8 cellular contexts compared by ENCODE assay signal in genomic region chr4:88523325-88524129, GRCh38. TPM values are rescaled to one million over a fixed set of nuclear protein-coding genes. Genes with fewer than 3 reads are reported as not detected.
DNase-seq lines count a peak whose midpoint lies in the region; ATAC-seq and TF ChIP-seq lines count a peak whose summit lies in the region.

TSS of gene PYURF (minus strand) at chr4:88523776. CDS start at chr4:88523700, 76 bp downstream.

- under 1% methylated on average over 68 of the region's 68 CpGs for WGBS in right cardiac atrium

- H3K36me3 ChIP-seq in ascending aorta: peaks cover 8 to 13% of the 10 kb centered on the region in 2 donors
- no peaks in the 10 kb centered on the region for H3K36me3 ChIP-seq in uterus

- TF ChIP-seq CTCF in ascending aorta (IDR thresholded peaks at IDR 0.05): peak in 1 of 3 experiments; percentile 5
- peak in 1 of 4 experiments; percentile 15 for TF ChIP-seq CTCF in uterus (IDR thresholded peaks at IDR 0.05)

- intact Hi-C loops in T-helper 2 cell treated with Interferon-gamma antibody and Interleukin-4, amounts not matched to agents 100 ng/mL and 5 ng/mL, for 36 hours (cut with micrococcal nuclease): loop anchor here (1.0 to 10.0 kb wide), 6 partner anchors 66 to 771 kb away; partner anchors contain the start of genes HERC3, HERC5, PKD2 and PPM1K
- intact Hi-C loops in ascending aorta (cut with DNase I) (loop anchor here (1.0 to 10.0 kb wide), 7 partner anchors 66 to 1589 kb away; partner anchors contain the start of genes AFF1, HERC3, HERC5 and PKD2), right cardiac atrium (cut with DNase I) (no loop called here), uterus (cut with DNase I; ENCODE audit: low total_unique reads) (no loop called here)

- ATAC-seq in GM18505 (IDR thresholded peaks at IDR 0.05; ENCODE audit: unreplicated experiment) (peak; percentile 85), HG02943 (IDR thresholded peaks at IDR 0.05; ENCODE audit: low read depth, unreplicated experiment) (peak; percentile 59), right cardiac atrium (peak; percentile 98 to 99)

- peak; percentile 65 to 96 for DNase-seq in NCI-H187 (lab: John Stamatoyannopoulos, UW)
- peak; percentile 88 to 99 for DNase-seq in ascending aorta (ENCODE audit: low spot score in 2 of 2)
- DNase-seq in right cardiac atrium: peak; percentile 98 to 99 (median 98)
- peak; percentile 93 for DNase-seq in putamen (ENCODE audit: low spot score)
- peak; percentile 94 to 96 for DNase-seq in uterus

- TF ChIP-seq POLR2A in GM18505 (IDR thresholded peaks at IDR 0.05; ENCODE audit: borderline replicate concordance, extremely low read depth, insufficient read depth, insufficient read length): peak; percentile 88
- peak; percentile 89 to 90 for TF ChIP-seq POLR2A in uterus (IDR thresholded peaks at IDR 0.05)

- peaks cover 0 to 16% of the 10 kb centered on the region in 2 donors for H3K4me1 ChIP-seq in ascending aorta
- H3K4me1 ChIP-seq in right cardiac atrium (ENCODE audit: control insufficient read depth, insufficient read depth, low read length): no peaks in the 10 kb centered on the region
- H3K4me1 ChIP-seq in uterus: no peaks in the 10 kb centered on the region

- H3K27ac ChIP-seq in ascending aorta: peak within 1 kb of the TSS; percentile 87 to 94
- peak within 1 kb of the TSS; percentile 98 for H3K27ac ChIP-seq in right cardiac atrium (ENCODE audit: low read length)
- H3K27ac ChIP-seq in uterus: peak within 1 kb of the TSS; percentile 93 to 96

- H3K9me3 ChIP-seq in ascending aorta (no peaks in the 10 kb centered on the region), right cardiac atrium (ENCODE audit: control insufficient read depth, low read length) (no peaks in the 10 kb centered on the region), uterus (no peaks in the 10 kb centered on the region)

- H3K4me3 ChIP-seq in ascending aorta (peak within 1 kb of the TSS; percentile 87 to 95), right cardiac atrium (ENCODE audit: low read length) (peak within 1 kb of the TSS; percentile 92), uterus (peak within 1 kb of the TSS; percentile 78 to 100)

- no peaks in the 10 kb centered on the region for H3K27me3 ChIP-seq in ascending aorta
- H3K27me3 ChIP-seq in right cardiac atrium (ENCODE audit: control insufficient read depth, insufficient read depth): no peaks in the 10 kb centered on the region
- no peaks in the 10 kb centered on the region for H3K27me3 ChIP-seq in uterus

RNA-seq across cellular contexts. Expression of gene PYURF, which starts in this region (rescaled TPM):
- total RNA-seq in T-helper 2 cell treated with Interferon-gamma antibody and Interleukin-4, amounts not matched to agents 100 ng/mL and 5 ng/mL, for 36 hours: 46.2 and 47.2 TPM in 2 replicates
- total RNA-seq in ascending aorta (91.6 TPM), right cardiac atrium (10 to 100 TPM; 56.5 to 61.4 (median 58.4) TPM), uterus (100 to 1,000 TPM in 3 of 4 donors, 10 to 100 TPM in 1; 82.9 to 270 (median 140) TPM)
- polyA plus RNA-seq in right cardiac atrium: 97.9 TPM

Comparison
In these comparisons a context has a peak if more than half of its experiments do, and no peak if none do; other contexts are left out.
1. Peak in every context shown above with its lines: DNase-seq, ATAC-seq, H3K4me3 ChIP-seq and H3K27ac ChIP-seq.
2. intact Hi-C loops: an anchor here in T-helper 2 cell treated with Interferon-gamma antibody and Interleukin-4, amounts not matched to agents 100 ng/mL and 5 ng/mL, for 36 hours (1.0 to 10.0 kb wide) and ascending aorta (1.0 to 10.0 kb wide); none called in right cardiac atrium and uterus.